In genomic region chr3:100954990-100955389, GRCh38 we compare ENCODE assay signal across 1 cellular context.
TF ChIP-seq lines count a peak whose summit lies in the region.

No MANE protein-coding gene starts in this region.

TF ChIP-seq in SK-N-SH, 30 proteins besides CTCF, POLR2A, EP300 and RAD21 (continued from another document):
- no peak for TF ChIP-seq USF2 (IDR thresholded peaks at IDR 0.05; ENCODE audit: borderline replicate concordance, low read depth, low read length)
- no peak for TF ChIP-seq MXI1 (IDR thresholded peaks at IDR 0.05; ENCODE audit: low read depth, low read length)
- no peak for TF ChIP-seq USF1 (IDR thresholded peaks at IDR 0.05; ENCODE audit: borderline replicate concordance, low read depth)
- TF ChIP-seq FOXM1 (IDR thresholded peaks at IDR 0.05; ENCODE audit: low read depth) = peak; percentile 15; the same call in 1 of the 2 replicates
- no peak for TF ChIP-seq EZH2phosphoT487 (IDR thresholded peaks at IDR 0.05; ENCODE audit: borderline replicate concordance, low read depth)
- TF ChIP-seq RXRA (IDR thresholded peaks at IDR 0.05; ENCODE audit: borderline replicate concordance, low read depth) = no peak; the same call in 1 of the 2 replicates
- no peak for TF ChIP-seq RCOR1 (IDR thresholded peaks at IDR 0.05; ENCODE audit: low read length)
- TF ChIP-seq POLR2AphosphoS5 (IDR thresholded peaks at IDR 0.05; ENCODE audit: low read depth, low read length) = peak; percentile 56; the same call in 1 of the 2 replicates
- no peak for TF ChIP-seq YY1 (IDR thresholded peaks at IDR 0.05; ENCODE audit: low read depth)
- 0 out of 2 replicates have a peak, but pooled peaks have one; percentile 57 for TF ChIP-seq SIN3A (IDR thresholded peaks at IDR 0.05; ENCODE audit: borderline replicate concordance, low read depth, low read length)
- peak; percentile 77; the same call in 1 of the 2 replicates for TF ChIP-seq MAX (IDR thresholded peaks at IDR 0.05; ENCODE audit: low read depth)
- TF ChIP-seq PBX3 (IDR thresholded peaks at IDR 0.05) = peak; percentile 92
- no peak for TF ChIP-seq RFX5 (IDR thresholded peaks at IDR 0.05; ENCODE audit: low read length)
- peak; percentile 69 for TF ChIP-seq NFIC (IDR thresholded peaks at IDR 0.05; ENCODE audit: borderline replicate concordance)
- no peak for TF ChIP-seq NRF1 (IDR thresholded peaks at IDR 0.05; ENCODE audit: low read depth, low read length)
